Comparison of ENCODE assay signal across 19 cellular contexts in the genomic region with DNA sequence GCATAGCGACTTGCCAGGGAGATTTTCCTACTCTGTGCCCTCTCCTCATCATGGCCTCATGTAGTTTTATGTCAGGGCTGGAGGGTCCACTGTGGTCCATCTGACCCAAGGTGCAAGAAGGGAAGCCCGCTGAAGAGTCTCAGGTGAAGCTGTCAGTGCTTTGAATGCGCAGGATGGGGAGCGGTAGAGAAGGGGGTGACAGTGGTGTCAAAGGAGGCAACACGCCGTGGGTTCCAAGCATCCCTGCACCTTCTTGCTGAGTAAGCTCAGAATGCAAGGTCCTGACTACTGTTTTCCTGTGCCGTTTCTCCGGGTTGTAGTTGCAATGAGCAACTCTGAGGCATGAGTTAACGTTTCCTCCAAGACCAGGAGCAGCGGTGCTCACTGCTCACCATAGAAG.
"Had no signal": no experiment of that assay in that cellular context is flagged by ENCODE, and none has a peak within 500 bp of the region (broad histone marks: within the 10 kb centered on the region; RNA-seq: fewer than 3 reads in every experiment).

No MANE protein-coding gene starts in this region.

- H3K4me3 Mint-ChIP-seq: natural killer cell treated with Interleukin-12 subunit alpha and Interleukin-12 subunit beta and Interleukin-15 and Interleukin-18, amount 100 ng/mL, for 72 hours; stimulated activated effector memory CD8-positive, alpha-beta T cell treated with anti-CD3 and anti-CD28 coated beads, Interleukin-12 subunit alpha, Interleukin-12 subunit beta, amount 100 ng/mL, for 72 hours; stimulated activated naive CD8-positive, alpha-beta T cell treated with anti-CD3 and anti-CD28 coated beads, Interleukin-15, amount 100 ng/mL, for 72 hours; T-helper 1 cell treated with Interleukin-12 subunit alpha and Interleukin-12 subunit beta and Interleukin-4 antibody, amounts not matched to agents 30 μg/mL and 1 μg/mL, for 36 hours had no signal

- H3K27ac Mint-ChIP-seq: activated naive CD4-positive, alpha-beta T cell treated with anti-CD3 and anti-CD28 coated beads, Interleukin-2, amount 50 U/mL, for 72 hours; natural killer cell treated with Interleukin-12 subunit alpha and Interleukin-12 subunit beta and Interleukin-15 and Interleukin-18, amount 100 ng/mL, for 72 hours; stimulated activated effector memory CD8-positive, alpha-beta T cell treated with anti-CD3 and anti-CD28 coated beads, Interleukin-12 subunit alpha, Interleukin-12 subunit beta, amount 100 ng/mL, for 72 hours; stimulated activated naive CD8-positive, alpha-beta T cell treated with anti-CD3 and anti-CD28 coated beads, Interleukin-15, amount 100 ng/mL, for 72 hours; T-helper 1 cell treated with Interleukin-12 subunit alpha and Interleukin-12 subunit beta and Interleukin-4 antibody, amounts not matched to agents 30 μg/mL and 1 μg/mL, for 36 hours had no signal

- H3K36me3 Mint-ChIP-seq: activated naive CD4-positive, alpha-beta T cell treated with anti-CD3 and anti-CD28 coated beads, Interleukin-2, amount 50 U/mL, for 72 hours; natural killer cell treated with Interleukin-12 subunit alpha and Interleukin-12 subunit beta and Interleukin-15 and Interleukin-18, amount 100 ng/mL, for 72 hours; stimulated activated effector memory CD8-positive, alpha-beta T cell treated with anti-CD3 and anti-CD28 coated beads, Interleukin-12 subunit alpha, Interleukin-12 subunit beta, amount 100 ng/mL, for 72 hours had no signal

- DNase-seq: activated CD4-positive, alpha-beta T cell treated with anti-CD3 and anti-CD28 coated beads for 48 hours; activated CD4-positive, alpha-beta T cell treated with anti-CD3 and anti-CD28 coated beads, Interleukin-2, amount 50 U/mL, for 48 hours; activated CD8-positive, alpha-beta memory T cell treated with anti-CD3 and anti-CD28 coated beads, Interleukin-2, amount 50 U/mL, for 4 hours; activated naive CD4-positive, alpha-beta T cell; cerebellar nuclear complex; cortex of kidney; hippocampal formation; mesenchymal stem cell; mucosa of descending colon; right lobe of liver; SK-N-SH; stimulated activated CD4-positive, alpha-beta T cell treated with anti-CD3 and anti-CD28 coated beads, Interleukin-4, amount 100 ng/mL, for 24 hours; stimulated activated naive CD8-positive, alpha-beta T cell treated with anti-CD3 and anti-CD28 coated beads, Interleukin-15, amount 100 ng/mL, for 72 hours; SW 1271; T-helper 9 cell had no signal

- H3K9me3 Mint-ChIP-seq: activated naive CD4-positive, alpha-beta T cell treated with anti-CD3 and anti-CD28 coated beads, Interleukin-2, amount 50 U/mL, for 72 hours; natural killer cell treated with Interleukin-12 subunit alpha and Interleukin-12 subunit beta and Interleukin-15 and Interleukin-18, amount 100 ng/mL, for 72 hours; stimulated activated effector memory CD8-positive, alpha-beta T cell treated with anti-CD3 and anti-CD28 coated beads, Interleukin-12 subunit alpha, Interleukin-12 subunit beta, amount 100 ng/mL, for 72 hours; stimulated activated naive CD8-positive, alpha-beta T cell treated with anti-CD3 and anti-CD28 coated beads, Interleukin-15, amount 100 ng/mL, for 72 hours; T-helper 1 cell treated with Interleukin-12 subunit alpha and Interleukin-12 subunit beta and Interleukin-4 antibody, amounts not matched to agents 30 μg/mL and 1 μg/mL, for 36 hours had no signal

- ATAC-seq: activated naive CD4-positive, alpha-beta T cell treated with anti-CD3 and anti-CD28 coated beads, Interleukin-2, amount 50 U/mL, for 72 hours; mucosa of descending colon; natural killer cell treated with Interleukin-12 subunit alpha and Interleukin-12 subunit beta and Interleukin-15 and Interleukin-18, amount 100 ng/mL, for 72 hours; stimulated activated effector memory CD8-positive, alpha-beta T cell treated with anti-CD3 and anti-CD28 coated beads, Interleukin-12 subunit alpha, Interleukin-12 subunit beta, amount 100 ng/mL, for 72 hours; stimulated activated naive CD8-positive, alpha-beta T cell treated with anti-CD3 and anti-CD28 coated beads, Interleukin-15, amount 100 ng/mL, for 72 hours had no signal
